ENCODE assay signal across 1 cellular context in genomic region chr9:111825468-111826145, GRCh38.
TF ChIP-seq lines count a peak whose summit lies in the region.

No MANE protein-coding gene starts in this region.

TF ChIP-seq in K562, 482 proteins besides CTCF, POLR2A, EP300 and RAD21 (continued from another document):
- TF ChIP-seq GMEB1 (CRISPR knock-in tag; IDR thresholded peaks at IDR 0.05): no peak
- TF ChIP-seq TSHZ1 (CRISPR knock-in tag; IDR thresholded peaks at IDR 0.05): no peak
- no peak for TF ChIP-seq MXD1 (CRISPR knock-in tag; IDR thresholded peaks at IDR 0.05; ENCODE audit: borderline replicate concordance, poor library complexity, severe bottlenecking)
- TF ChIP-seq XRCC5 (IDR thresholded peaks at IDR 0.05; ENCODE audit: low read depth, low read length): no peak
